8 cellular contexts compared by ENCODE assay signal in genomic region chrX:30889147-30890125, GRCh38. TPM values are rescaled to one million over a fixed set of nuclear protein-coding genes. Genes with fewer than 3 reads are reported as not detected.
A peak's percentile ranks its signal among the peaks of the same experiment; 100 is the strongest.
DNase-seq lines count a peak whose midpoint lies in the region; ATAC-seq and TF ChIP-seq lines count a peak whose summit lies in the region.

A gene with protein sequence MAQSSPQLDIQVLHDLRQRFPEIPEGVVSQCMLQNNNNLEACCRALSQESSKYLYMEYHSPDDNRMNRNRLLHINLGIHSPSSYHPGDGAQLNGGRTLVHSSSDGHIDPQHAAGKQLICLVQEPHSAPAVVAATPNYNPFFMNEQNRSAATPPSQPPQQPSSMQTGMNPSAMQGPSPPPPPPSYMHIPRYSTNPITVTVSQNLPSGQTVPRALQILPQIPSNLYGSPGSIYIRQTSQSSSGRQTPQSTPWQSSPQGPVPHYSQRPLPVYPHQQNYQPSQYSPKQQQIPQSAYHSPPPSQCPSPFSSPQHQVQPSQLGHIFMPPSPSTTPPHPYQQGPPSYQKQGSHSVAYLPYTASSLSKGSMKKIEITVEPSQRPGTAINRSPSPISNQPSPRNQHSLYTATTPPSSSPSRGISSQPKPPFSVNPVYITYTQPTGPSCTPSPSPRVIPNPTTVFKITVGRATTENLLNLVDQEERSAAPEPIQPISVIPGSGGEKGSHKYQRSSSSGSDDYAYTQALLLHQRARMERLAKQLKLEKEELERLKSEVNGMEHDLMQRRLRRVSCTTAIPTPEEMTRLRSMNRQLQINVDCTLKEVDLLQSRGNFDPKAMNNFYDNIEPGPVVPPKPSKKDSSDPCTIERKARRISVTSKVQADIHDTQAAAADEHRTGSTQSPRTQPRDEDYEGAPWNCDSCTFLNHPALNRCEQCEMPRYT (minus strand): TSS chrX:30889254. CDS start chrX:30859588, 29,666 bp downstream.

- peak; percentile 42 for TF ChIP-seq POLR2A in GM15510 (IDR thresholded peaks at IDR 0.05; ENCODE audit: borderline replicate concordance, extremely low read depth, insufficient read length)

- TF ChIP-seq CTCF in left ventricle myocardium inferior (IDR thresholded peaks at IDR 0.05; ENCODE audit: borderline replicate concordance) (no peak), progenitor cell of endocrine pancreas (IDR thresholded peaks at IDR 0.05; ENCODE audit: unreplicated experiment) (no peak)

- peaks cover 17% of the 10 kb centered on the region for H3K4me1 Mint-ChIP-seq in T-helper 17 cell
- peaks cover 27% of the 10 kb centered on the region for H3K4me1 Mint-ChIP-seq in progenitor cell of endocrine pancreas (ENCODE audit: low read depth)

- DNase-seq in NCI-H1694 treated with DMSO at 0.1 percent for 48 hours (lab: John Stamatoyannopoulos, UW), result peak; percentile 95
- peak; percentile 81 to 88 (median 86) for DNase-seq in T-helper 17 cell
- DNase-seq in left ventricle myocardium inferior, result peak; percentile 92
- DNase-seq in progenitor cell of endocrine pancreas (ENCODE audit: low spot score, unreplicated experiment), result peak; percentile 82
- DNase-seq in ureter (ENCODE audit: low spot score), result peak; percentile 95

- H3K27ac ChIP-seq in angular gyrus (ENCODE audit: low read depth, low read length) (peak within 1 kb of the TSS; percentile 78), left ventricle myocardium inferior (replicated peaks) (peak within 1 kb of the TSS; percentile 89)

- no peaks in the 10 kb centered on the region for H3K36me3 ChIP-seq in left ventricle myocardium inferior

- H3K9me3 ChIP-seq in T-helper 17 cell (ENCODE audit: control insufficient read depth, low read length, poor library complexity, severe bottlenecking) (no peaks in the 10 kb centered on the region), left ventricle myocardium inferior (replicated peaks) (no peaks in the 10 kb centered on the region)

- H3K27me3 ChIP-seq in left ventricle myocardium inferior (ENCODE audit: low read depth), result no peaks in the 10 kb centered on the region

- H3K9me3 Mint-ChIP-seq in progenitor cell of endocrine pancreas (ENCODE audit: low read depth), result peaks cover 10% of the 10 kb centered on the region

- H3K4me3 ChIP-seq in left ventricle myocardium inferior, result peak within 1 kb of the TSS; percentile 86

- H3K4me1 ChIP-seq in left ventricle myocardium inferior, result peaks cover 28% of the 10 kb centered on the region

- H3K27me3 Mint-ChIP-seq in T-helper 17 cell, result no peaks in the 10 kb centered on the region
- peaks cover 6% of the 10 kb centered on the region for H3K27me3 Mint-ChIP-seq in progenitor cell of endocrine pancreas

- H3K27ac Mint-ChIP-seq in T-helper 17 cell (peak within 1 kb of the TSS; percentile 89), progenitor cell of endocrine pancreas (peak within 1 kb of the TSS; percentile 98)

- peak within 1 kb of the TSS; percentile 92 for H3K4me3 Mint-ChIP-seq in T-helper 17 cell
- peak within 1 kb of the TSS; percentile 86 for H3K4me3 Mint-ChIP-seq in progenitor cell of endocrine pancreas (ENCODE audit: low read depth)

- intact Hi-C loops in left ventricle myocardium inferior (cut with micrococcal nuclease), result no loop called here

- ATAC-seq in HG02885 (IDR thresholded peaks at IDR 0.05; ENCODE audit: poor library complexity, unreplicated experiment), result peak; percentile 91
- ATAC-seq in T-helper 17 cell, result peak; percentile 92

- H3K36me3 Mint-ChIP-seq in T-helper 17 cell (ENCODE audit: low read depth) (peaks cover 2% of the 10 kb centered on the region), progenitor cell of endocrine pancreas (ENCODE audit: insufficient read depth) (no peaks in the 10 kb centered on the region)

RNA-seq across cellular contexts. Expression of the gene that starts here (rescaled TPM):
- total RNA-seq in T-helper 17 cell (10 to 100 TPM; 23.1 to 28.3 TPM), left ventricle myocardium inferior (12.6 TPM), progenitor cell of endocrine pancreas (39.1 and 42.9 TPM in 2 replicates), ureter (27.6 TPM)

Comparison
In these comparisons a context has a peak if more than half of its experiments do, and no peak if none do; other contexts are left out.
1. Peak in every context shown above with its lines: DNase-seq, ATAC-seq, H3K4me3 ChIP-seq and H3K27ac ChIP-seq.